16 cellular contexts compared by ENCODE assay signal in genomic region chr15:39228889-39229288, GRCh38.
DNase-seq lines count a peak whose midpoint lies in the region.
"Had no signal": no experiment of that assay in that cellular context is flagged by ENCODE, and none has a peak within 500 bp of the region (broad histone marks: within the 10 kb centered on the region; RNA-seq: fewer than 3 reads in every experiment).

No MANE protein-coding gene starts in this region.

- H3K23ac ChIP-seq in mesenchymal stem cell (ENCODE audit: low read length in 2 of 2) (no peak overlapping the region), trophoblast cell (ENCODE audit: low read length) (no peak overlapping the region)

- H3K4me1 ChIP-seq in mesenchymal stem cell (ENCODE audit: control insufficient read depth, insufficient read depth, low read depth, low read length) (peaks cover 5% of the 10 kb centered on the region), trophoblast cell (ENCODE audit: control insufficient read depth in 1 of 2, insufficient read depth in 2 of 2, low read length in 2 of 2) (peaks cover 10% of the 10 kb centered on the region in 2 experiments)
- H3K4me1 ChIP-seq: BLaER1 had no signal

- H3K9me3 ChIP-seq in mesenchymal stem cell (ENCODE audit: control insufficient read depth, low read length), result no peaks in the 10 kb centered on the region
- H3K9me3 ChIP-seq in trophoblast cell (ENCODE audit: insufficient read depth, low read depth, low read length), result no peaks in the 10 kb centered on the region
- H3K9me3 ChIP-seq: BLaER1, Caco-2 had no signal

- H4K91ac ChIP-seq in mesenchymal stem cell (ENCODE audit: low read length), result no peak overlapping the region
- peak overlapping the region; percentile 6 for H4K91ac ChIP-seq in trophoblast cell (ENCODE audit: low read depth, low read length)

- H3K18ac ChIP-seq in mesenchymal stem cell (ENCODE audit: low read depth in 1 of 2, low read length in 2 of 2) (no peak overlapping the region), trophoblast cell (ENCODE audit: low read length) (no peak overlapping the region)

- H4K12ac ChIP-seq in trophoblast cell (ENCODE audit: low read depth, low read length), result no peak overlapping the region

- DNase-seq in DMS 273 (lab: John Stamatoyannopoulos, UW; ENCODE audit: unreplicated experiment) (peak; percentile 22), DMS 273 treated with DMSO at 0.1 percent for 48 hours (lab: John Stamatoyannopoulos, UW) (no peak), LHCN-M2 (ENCODE audit: low read depth) (peak; percentile 59), mesenchymal stem cell (no peak), trophoblast cell (no peak), posterior vena cava (ENCODE audit: low spot score) (no peak), DMS53 (lab: John Stamatoyannopoulos, UW) (no peak), H4 (ENCODE audit: low spot score) (no peak)
- DNase-seq: Caco-2; CD4-positive, CD25-positive, alpha-beta regulatory T cell; CD8-positive, alpha-beta T cell; DND-41 had no signal

- H2BK12ac ChIP-seq in mesenchymal stem cell (ENCODE audit: low read length in 2 of 2) (no peak overlapping the region), trophoblast cell (ENCODE audit: low read length) (no peak overlapping the region)

- no peaks in the 10 kb centered on the region for H3K27me3 ChIP-seq in mesenchymal stem cell (ENCODE audit: control insufficient read depth in 1 of 2, insufficient read depth in 1 of 2, low read length in 2 of 2)
- H3K27me3 ChIP-seq in trophoblast cell (ENCODE audit: insufficient read depth, low read length), result no peaks in the 10 kb centered on the region
- H3K27me3 ChIP-seq: BLaER1 had no signal

- H2AFZ ChIP-seq in mesenchymal stem cell (ENCODE audit: low read depth, low read length) (no peak overlapping the region), trophoblast cell (ENCODE audit: insufficient read depth, low read length, poor library complexity) (no peak overlapping the region)
- H2AFZ ChIP-seq: GM23338 had no signal

- H4K8ac ChIP-seq in mesenchymal stem cell (ENCODE audit: low read length) (no peak overlapping the region), trophoblast cell (ENCODE audit: low read depth, low read length) (no peak overlapping the region)

- no peaks in the 10 kb centered on the region for H3K79me2 ChIP-seq in trophoblast cell (ENCODE audit: control insufficient read depth, insufficient read depth, low read length, poor library complexity)

- no peak overlapping the region for H3K27ac ChIP-seq in mesenchymal stem cell (ENCODE audit: low read length, poor library complexity, severe bottlenecking)
- no peak overlapping the region for H3K27ac ChIP-seq in trophoblast cell (ENCODE audit: low read depth, low read length)
- H3K27ac ChIP-seq: 22Rv1, BLaER1, C4-2B had no signal

- H3K4me3 ChIP-seq in mesenchymal stem cell (ENCODE audit: insufficient read depth in 1 of 2, low read depth in 1 of 2, low read length in 2 of 2), result no peak overlapping the region
- H3K4me3 ChIP-seq in trophoblast cell (ENCODE audit: low read depth, low read length), result no peak overlapping the region
- H3K4me3 ChIP-seq: BLaER1, GM23338 had no signal

- intact Hi-C loops in posterior vena cava (cut with DNase I), result no loop called here

- no peak overlapping the region for H3K14ac ChIP-seq in mesenchymal stem cell (ENCODE audit: low read length in 2 of 2)
- no peak overlapping the region for H3K14ac ChIP-seq in trophoblast cell (ENCODE audit: low read length)

- H3K4me2 ChIP-seq in mesenchymal stem cell (ENCODE audit: low read length, poor library complexity, severe bottlenecking), result no peak overlapping the region
- H3K4me2 ChIP-seq in trophoblast cell (ENCODE audit: low read length), result no peak overlapping the region
- H3K4me2 ChIP-seq: BLaER1, GM23338 had no signal

- H2BK5ac ChIP-seq in mesenchymal stem cell (ENCODE audit: low read depth, low read length, poor library complexity, severe bottlenecking), result no peak overlapping the region
- H2BK5ac ChIP-seq in trophoblast cell (ENCODE audit: low read depth, low read length, poor library complexity), result no peak overlapping the region

- H2AK5ac ChIP-seq in mesenchymal stem cell (ENCODE audit: low read length, severe bottlenecking), result peak overlapping the region; percentile 67
- no peak overlapping the region for H2AK5ac ChIP-seq in trophoblast cell (ENCODE audit: low read length)

- WGBS in mesenchymal stem cell, result no CpG with 5 or more reads among the region's 1 CpG
- no CpG with 5 or more reads among the region's 1 CpG for WGBS in trophoblast cell (ENCODE audit: extremely low coverage, insufficient coverage, insufficient read length)

- H3K4ac ChIP-seq in mesenchymal stem cell (ENCODE audit: low read depth in 1 of 2, low read length in 2 of 2), result no peak overlapping the region
- H3K4ac ChIP-seq in trophoblast cell (ENCODE audit: low read depth, low read length), result no peak overlapping the region

- H3K36me3 ChIP-seq in mesenchymal stem cell (ENCODE audit: control insufficient read depth in 1 of 2, insufficient read depth in 2 of 2, low read depth in 1 of 2, low read length in 2 of 2), result no peaks in the 10 kb centered on the region
- H3K36me3 ChIP-seq in trophoblast cell (ENCODE audit: control insufficient read depth in 1 of 2, insufficient read depth in 2 of 2, low read length in 2 of 2), result no peaks in the 10 kb centered on the region
- H3K36me3 ChIP-seq: BLaER1 had no signal

- H2BK120ac ChIP-seq in mesenchymal stem cell (ENCODE audit: low read depth, low read length) (no peak overlapping the region), trophoblast cell (ENCODE audit: insufficient read depth, low read length, poor library complexity) (no peak overlapping the region)

- no peaks in the 10 kb centered on the region for H3K79me1 ChIP-seq in mesenchymal stem cell (replicated peaks; ENCODE audit: low read length, poor library complexity, severe bottlenecking)
- H3K79me1 ChIP-seq in trophoblast cell (ENCODE audit: low read length), result peaks cover 6% of the 10 kb centered on the region

- H2BK15ac ChIP-seq in mesenchymal stem cell (ENCODE audit: low read depth, poor library complexity, severe bottlenecking), result no peak overlapping the region

- H3K9ac ChIP-seq in mesenchymal stem cell (ENCODE audit: low read length) (no peak overlapping the region), trophoblast cell (ENCODE audit: low read length) (no peak overlapping the region)
- H3K9ac ChIP-seq: BLaER1 had no signal

Comparison
In these comparisons a context has a peak if more than half of its experiments do, and no peak if none do; other contexts are left out.
1. DNase-seq: peak in DMS 273 (single experiment) and LHCN-M2 (single experiment); none in DMS 273 treated with DMSO at 0.1 percent for 48 hours (single experiment), mesenchymal stem cell (single experiment), trophoblast cell (0 of 2), posterior vena cava (single experiment), DMS53 (single experiment) and H4 (single experiment).